Comparison of ENCODE assay signal across 11 cellular contexts in genomic region chr13:24149306-24150032, GRCh38. TPM values are rescaled to one million over a fixed set of nuclear protein-coding genes. Genes with fewer than 3 reads are reported as not detected.
A peak's percentile ranks its signal among the peaks of the same experiment; 100 is the strongest.
DNase-seq lines count a peak whose midpoint lies in the region; ATAC-seq, FAIRE-seq and TF ChIP-seq lines count a peak whose summit lies in the region.
"Had no signal": no experiment of that assay in that cellular context is flagged by ENCODE, and none has a peak within 500 bp of the region (broad histone marks: within the 10 kb centered on the region; RNA-seq: fewer than 3 reads in every experiment).

No MANE protein-coding gene starts in this region.

- no peak overlapping the region for H3K4me2 ChIP-seq in MM.1S (ENCODE audit: low read depth, low read length)

- no peak for FAIRE-seq in kidney (lab: Jason Lieb, UNC)

- H3K27ac ChIP-seq in HEK293 (ENCODE audit: extremely low read depth, low read depth, low read length) (no peak overlapping the region), kidney (ENCODE audit: low read depth in 2 of 2, low read length in 2 of 2) (peak overlapping the region; percentile 81 to 91), suprapubic skin (peak overlapping the region; percentile 76), MM.1S (ENCODE audit: low read length) (no peak overlapping the region)
- H3K27ac ChIP-seq: thoracic aorta had no signal

- no peak for TF ChIP-seq POLR2A in suprapubic skin (IDR thresholded peaks at IDR 0.05)

- no peaks in the 10 kb centered on the region for H3K79me2 ChIP-seq in MM.1S (ENCODE audit: low read length)

- H3K4me3 ChIP-seq in HEK293 (ENCODE audit: low read depth, low read length) (no peak overlapping the region), kidney (ENCODE audit: low read length in 2 of 2) (no peak overlapping the region), suprapubic skin (no peak overlapping the region), MM.1S (ENCODE audit: low read length) (no peak overlapping the region)
- H3K4me3 ChIP-seq: thoracic aorta had no signal

- POLR2A ChIA-PET in HEK293 (lab: Yijun Ruan, JAX) = no interaction called here

- H3F3A ChIP-seq in MM.1S (ENCODE audit: insufficient read depth, low read length) = no peaks in the 10 kb centered on the region

- no peak for TF ChIP-seq CTCF in HEK293 (tag by site-specific recombination; IDR thresholded peaks at IDR 0.05)
- no peak for TF ChIP-seq CTCF in brain (conservative IDR thresholded peaks at IDR 0.05)
- TF ChIP-seq CTCF in kidney (IDR thresholded peaks at IDR 0.05; ENCODE audit: borderline replicate concordance, extremely low read depth, insufficient read depth) = no peak
- no peak for TF ChIP-seq CTCF in suprapubic skin (IDR thresholded peaks at IDR 0.05)
- TF ChIP-seq CTCF in MM.1S (IDR thresholded peaks at IDR 0.05; ENCODE audit: low read length) = no peak

- H3K4me1 Mint-ChIP-seq in brain = peaks cover 45% of the 10 kb centered on the region
- H3K4me1 Mint-ChIP-seq in activated T-cell treated with anti-CD3 and anti-CD28 coated beads, Interleukin-2, amount 50 U/mL, for 72 hours (ENCODE audit: low read depth) = peaks cover 5% of the 10 kb centered on the region

- no peak overlapping the region for H3K4me3 Mint-ChIP-seq in brain
- no peak overlapping the region for H3K4me3 Mint-ChIP-seq in activated T-cell treated with anti-CD3 and anti-CD28 coated beads, Interleukin-2, amount 50 U/mL, for 72 hours
- H3K4me3 Mint-ChIP-seq: activated naive CD8-positive, alpha-beta T cell treated with anti-CD3 and anti-CD28 coated beads, Interleukin-2, amount 50 U/mL, for 24 hours had no signal

- H3K4me1 ChIP-seq in HEK293 (ENCODE audit: control insufficient read depth, insufficient read depth, low read length) = no peaks in the 10 kb centered on the region
- H3K4me1 ChIP-seq in kidney (ENCODE audit: control insufficient read depth in 1 of 2, insufficient read depth in 1 of 2, low read depth in 1 of 2, low read length in 2 of 2) = peaks cover 9 to 18% of the 10 kb centered on the region in 2 donors
- peaks cover 11% of the 10 kb centered on the region for H3K4me1 ChIP-seq in suprapubic skin
- no peaks in the 10 kb centered on the region for H3K4me1 ChIP-seq in MM.1S (ENCODE audit: low read length)

- H3K9ac ChIP-seq in kidney (ENCODE audit: low read length in 2 of 2) (peak overlapping the region; percentile 21 to 26), MM.1S (ENCODE audit: low read length) (no peak overlapping the region)

- H3K9me3 ChIP-seq in HEK293 (ENCODE audit: control insufficient read depth, insufficient read depth, low read depth, low read length) = no peaks in the 10 kb centered on the region
- no peaks in the 10 kb centered on the region for H3K9me3 ChIP-seq in kidney (ENCODE audit: control insufficient read depth in 1 of 2, low read length in 2 of 2)
- no peaks in the 10 kb centered on the region for H3K9me3 ChIP-seq in suprapubic skin
- H3K9me3 ChIP-seq in MM.1S (replicated peaks; ENCODE audit: insufficient read depth, low read length) = no peaks in the 10 kb centered on the region
- H3K9me3 ChIP-seq: thoracic aorta had no signal

- no peaks in the 10 kb centered on the region for H3K27me3 ChIP-seq in suprapubic skin
- H3K27me3 ChIP-seq in MM.1S (replicated peaks; ENCODE audit: insufficient read depth, low read length) = no peaks in the 10 kb centered on the region

- CTCF ChIA-PET in HEK293 (lab: Yijun Ruan, JAX) = no interaction called here

- no peak overlapping the region for H2AFZ ChIP-seq in MM.1S (ENCODE audit: low read length)

- peak overlapping the region in 3 of 5 experiments; percentile 65 to 88 (median 79) for H3K27ac Mint-ChIP-seq in brain
- H3K27ac Mint-ChIP-seq in activated T-cell treated with anti-CD3 and anti-CD28 coated beads, Interleukin-2, amount 50 U/mL, for 72 hours = no peak overlapping the region
- H3K27ac Mint-ChIP-seq: activated naive CD8-positive, alpha-beta T cell treated with anti-CD3 and anti-CD28 coated beads, Interleukin-2, amount 50 U/mL, for 24 hours had no signal

- ATAC-seq in activated T-cell treated with anti-CD3 and anti-CD28 coated beads, Interleukin-2, amount 50 U/mL, for 72 hours (replicated peaks in 1 of 2) = no peak
- no peak for ATAC-seq in HG03521 (IDR thresholded peaks at IDR 0.05; ENCODE audit: unreplicated experiment)
- ATAC-seq: activated naive CD8-positive, alpha-beta T cell treated with anti-CD3 and anti-CD28 coated beads, Interleukin-2, amount 50 U/mL, for 24 hours had no signal

- H3K27me3 Mint-ChIP-seq in brain = no peaks in the 10 kb centered on the region
- peaks cover 30% of the 10 kb centered on the region for H3K27me3 Mint-ChIP-seq in activated T-cell treated with anti-CD3 and anti-CD28 coated beads, Interleukin-2, amount 50 U/mL, for 72 hours (ENCODE audit: low read depth)
- H3K27me3 Mint-ChIP-seq: activated naive CD8-positive, alpha-beta T cell treated with anti-CD3 and anti-CD28 coated beads, Interleukin-2, amount 50 U/mL, for 24 hours had no signal

- H4K20me1 ChIP-seq in MM.1S (ENCODE audit: insufficient read depth, low read length) = no peaks in the 10 kb centered on the region

- 78% methylated on average over 13 of the region's 13 CpGs for WGBS in suprapubic skin

- peaks cover 0 to 2% (median 0%) of the 10 kb centered on the region in 5 experiments for H3K9me3 Mint-ChIP-seq in brain
- H3K9me3 Mint-ChIP-seq in activated T-cell treated with anti-CD3 and anti-CD28 coated beads, Interleukin-2, amount 50 U/mL, for 72 hours = no peaks in the 10 kb centered on the region
- H3K9me3 Mint-ChIP-seq: activated naive CD8-positive, alpha-beta T cell treated with anti-CD3 and anti-CD28 coated beads, Interleukin-2, amount 50 U/mL, for 24 hours had no signal

- H3K9me2 ChIP-seq in MM.1S (replicated peaks; ENCODE audit: insufficient read depth, low read length) = no peaks in the 10 kb centered on the region

- H3K36me3 Mint-ChIP-seq in brain = no peaks in the 10 kb centered on the region
- H3K36me3 Mint-ChIP-seq in activated T-cell treated with anti-CD3 and anti-CD28 coated beads, Interleukin-2, amount 50 U/mL, for 72 hours (ENCODE audit: insufficient read depth in 2 of 2) = no peaks in the 10 kb centered on the region

- intact Hi-C loops in kidney (cut with DNase I) = no loop called here

- no peak for DNase-seq in kidney
- DNase-seq in suprapubic skin (ENCODE audit: low spot score in 2 of 2) = no peak
- DNase-seq in activated T-cell treated with anti-CD3 and anti-CD28 coated beads, Interleukin-2, amount 50 U/mL, for 72 hours = no peak
- DNase-seq in CD1c-positive myeloid dendritic cell (ENCODE audit: extremely low spot score) = no peak
- DNase-seq in MM.1S = no peak
- DNase-seq: activated naive CD8-positive, alpha-beta T cell treated with anti-CD3 and anti-CD28 coated beads, Interleukin-2, amount 50 U/mL, for 24 hours; NCI-H1092 had no signal

- no peaks in the 10 kb centered on the region for H3K36me3 ChIP-seq in HEK293 (ENCODE audit: control insufficient read depth in 2 of 2, insufficient read depth in 1 of 2, low read length in 2 of 2)
- no peaks in the 10 kb centered on the region for H3K36me3 ChIP-seq in kidney (ENCODE audit: control insufficient read depth in 1 of 2, insufficient read depth in 2 of 2, low read length in 2 of 2)
- no peaks in the 10 kb centered on the region for H3K36me3 ChIP-seq in suprapubic skin
- H3K36me3 ChIP-seq in MM.1S (replicated peaks; ENCODE audit: insufficient read depth, low read length) = no peaks in the 10 kb centered on the region
- H3K36me3 ChIP-seq: thoracic aorta had no signal

- no peak for TF ChIP-seq EP300 in suprapubic skin (IDR thresholded peaks at IDR 0.05)

TF ChIP-seq in HEK293, 187 proteins besides CTCF, POLR2A, EP300 and RAD21:
- peak; percentile 57 for TF ChIP-seq ZFHX2 (tag by site-specific recombination; conservative IDR thresholded peaks at IDR 0.05)
- TF ChIP-seq ZNF785 (tag by site-specific recombination; IDR thresholded peaks at IDR 0.05) = no peak
- no peak for TF ChIP-seq TRIM28 (IDR thresholded peaks at IDR 0.05; ENCODE audit: borderline replicate concordance, low read length)
- peak; percentile 56; the same call in 1 of the 2 replicates for TF ChIP-seq EGR2 (tag by site-specific recombination; IDR thresholded peaks at IDR 0.05; ENCODE audit: low read depth)
- TF ChIP-seq ZNF664 (tag by site-specific recombination; IDR thresholded peaks at IDR 0.05) = no peak

RNA-seq across cellular contexts. Expression of gene SPATA13, which starts 11.1 kb away (rescaled TPM):
- 7.7 TPM for polyA plus RNA-seq in brain (ENCODE audit: insufficient read depth, low read depth, low replicate concordance)
- 69.2 TPM for total RNA-seq in kidney
- polyA plus RNA-seq in kidney (ENCODE audit: insufficient read depth, low read depth, low replicate concordance) = 12.3 TPM
- total RNA-seq in suprapubic skin = 10 to 100 TPM; 26.5 to 64.2 (median 31.6) TPM
- total RNA-seq in activated T-cell treated with anti-CD3 and anti-CD28 coated beads, Interleukin-2, amount 50 U/mL, for 72 hours = 10 to 100 TPM; 60.8 to 68.6 TPM

Comparison
In these comparisons a context has a peak if more than half of its experiments do, and no peak if none do; other contexts are left out.
1. H3K27ac ChIP-seq: peak in kidney (2 of 2) and suprapubic skin (single experiment); none in HEK293 (single experiment) and MM.1S (single experiment).